ENCODE assay signal across 2 cellular contexts in the genomic region with DNA sequence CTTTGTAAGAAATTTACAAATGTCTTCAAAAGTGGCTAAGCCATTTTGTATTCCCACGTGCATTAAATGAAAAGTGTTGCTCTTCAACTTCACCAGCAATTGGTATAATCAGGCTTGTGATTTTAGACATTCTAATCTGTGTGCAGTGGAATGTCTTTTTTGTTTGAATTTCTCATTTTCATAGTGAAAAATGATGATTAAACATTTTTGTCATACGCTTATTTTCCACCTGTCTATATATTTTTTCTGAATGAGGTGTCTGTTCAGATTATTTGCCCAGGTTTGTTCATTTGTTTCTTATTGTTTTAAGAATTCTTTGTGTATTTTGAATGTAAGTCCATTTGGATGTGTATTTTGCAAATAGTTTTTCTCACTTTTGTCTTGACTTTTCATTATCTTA.
TF ChIP-seq lines count a peak whose summit lies in the region.

No MANE protein-coding gene starts in this region.

TF ChIP-seq in HepG2, 621 proteins besides CTCF, POLR2A, EP300 and RAD21:
- TF ChIP-seq MAFK (conservative IDR thresholded peaks at IDR 0.05 in 1 of 2, IDR thresholded peaks at IDR 0.05 in 1 of 2; ENCODE audit: low read length in 2 of 2) = peak; percentile 39 to 71; a peak in 3 of 4 replicates
- no peak for TF ChIP-seq NFYC (CRISPR knock-in tag; IDR thresholded peaks at IDR 0.05)
- peak; percentile 56; the same call in 1 of the 2 replicates for TF ChIP-seq MAFF (IDR thresholded peaks at IDR 0.05; ENCODE audit: low read depth, low read length)
- TF ChIP-seq, protein P1, sequence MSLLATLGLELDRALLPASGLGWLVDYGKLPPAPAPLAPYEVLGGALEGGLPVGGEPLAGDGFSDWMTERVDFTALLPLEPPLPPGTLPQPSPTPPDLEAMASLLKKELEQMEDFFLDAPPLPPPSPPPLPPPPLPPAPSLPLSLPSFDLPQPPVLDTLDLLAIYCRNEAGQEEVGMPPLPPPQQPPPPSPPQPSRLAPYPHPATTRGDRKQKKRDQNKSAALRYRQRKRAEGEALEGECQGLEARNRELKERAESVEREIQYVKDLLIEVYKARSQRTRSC (CRISPR knock-in tag; IDR thresholded peaks at IDR 0.05; ENCODE audit: low read depth) = no peak
- TF ChIP-seq, protein P2, sequence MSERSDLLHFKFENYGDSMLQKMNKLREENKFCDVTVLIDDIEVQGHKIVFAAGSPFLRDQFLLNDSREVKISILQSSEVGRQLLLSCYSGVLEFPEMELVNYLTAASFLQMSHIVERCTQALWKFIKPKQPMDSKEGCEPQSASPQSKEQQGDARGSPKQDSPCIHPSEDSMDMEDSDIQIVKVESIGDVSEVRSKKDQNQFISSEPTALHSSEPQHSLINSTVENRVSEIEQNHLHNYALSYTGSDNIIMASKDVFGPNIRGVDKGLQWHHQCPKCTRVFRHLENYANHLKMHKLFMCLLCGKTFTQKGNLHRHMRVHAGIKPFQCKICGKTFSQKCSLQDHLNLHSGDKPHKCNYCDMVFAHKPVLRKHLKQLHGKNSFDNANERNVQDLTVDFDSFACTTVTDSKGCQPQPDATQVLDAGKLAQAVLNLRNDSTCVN (CRISPR knock-in tag; IDR thresholded peaks at IDR 0.05; ENCODE audit: borderline replicate concordance) = no peak
- no peak for TF ChIP-seq RFX3 (CRISPR knock-in tag; IDR thresholded peaks at IDR 0.05)
- no peak for TF ChIP-seq NFYB (CRISPR knock-in tag; IDR thresholded peaks at IDR 0.05)
- TF ChIP-seq, protein P3, sequence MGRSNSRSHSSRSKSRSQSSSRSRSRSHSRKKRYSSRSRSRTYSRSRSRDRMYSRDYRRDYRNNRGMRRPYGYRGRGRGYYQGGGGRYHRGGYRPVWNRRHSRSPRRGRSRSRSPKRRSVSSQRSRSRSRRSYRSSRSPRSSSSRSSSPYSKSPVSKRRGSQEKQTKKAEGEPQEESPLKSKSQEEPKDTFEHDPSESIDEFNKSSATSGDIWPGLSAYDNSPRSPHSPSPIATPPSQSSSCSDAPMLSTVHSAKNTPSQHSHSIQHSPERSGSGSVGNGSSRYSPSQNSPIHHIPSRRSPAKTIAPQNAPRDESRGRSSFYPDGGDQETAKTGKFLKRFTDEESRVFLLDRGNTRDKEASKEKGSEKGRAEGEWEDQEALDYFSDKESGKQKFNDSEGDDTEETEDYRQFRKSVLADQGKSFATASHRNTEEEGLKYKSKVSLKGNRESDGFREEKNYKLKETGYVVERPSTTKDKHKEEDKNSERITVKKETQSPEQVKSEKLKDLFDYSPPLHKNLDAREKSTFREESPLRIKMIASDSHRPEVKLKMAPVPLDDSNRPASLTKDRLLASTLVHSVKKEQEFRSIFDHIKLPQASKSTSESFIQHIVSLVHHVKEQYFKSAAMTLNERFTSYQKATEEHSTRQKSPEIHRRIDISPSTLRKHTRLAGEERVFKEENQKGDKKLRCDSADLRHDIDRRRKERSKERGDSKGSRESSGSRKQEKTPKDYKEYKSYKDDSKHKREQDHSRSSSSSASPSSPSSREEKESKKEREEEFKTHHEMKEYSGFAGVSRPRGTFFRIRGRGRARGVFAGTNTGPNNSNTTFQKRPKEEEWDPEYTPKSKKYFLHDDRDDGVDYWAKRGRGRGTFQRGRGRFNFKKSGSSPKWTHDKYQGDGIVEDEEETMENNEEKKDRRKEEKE (IDR thresholded peaks at IDR 0.05) = no peak
- TF ChIP-seq, protein P4, sequence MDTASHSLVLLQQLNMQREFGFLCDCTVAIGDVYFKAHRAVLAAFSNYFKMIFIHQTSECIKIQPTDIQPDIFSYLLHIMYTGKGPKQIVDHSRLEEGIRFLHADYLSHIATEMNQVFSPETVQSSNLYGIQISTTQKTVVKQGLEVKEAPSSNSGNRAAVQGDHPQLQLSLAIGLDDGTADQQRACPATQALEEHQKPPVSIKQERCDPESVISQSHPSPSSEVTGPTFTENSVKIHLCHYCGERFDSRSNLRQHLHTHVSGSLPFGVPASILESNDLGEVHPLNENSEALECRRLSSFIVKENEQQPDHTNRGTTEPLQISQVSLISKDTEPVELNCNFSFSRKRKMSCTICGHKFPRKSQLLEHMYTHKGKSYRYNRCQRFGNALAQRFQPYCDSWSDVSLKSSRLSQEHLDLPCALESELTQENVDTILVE (CRISPR knock-in tag; IDR thresholded peaks at IDR 0.05) = no peak
- TF ChIP-seq, protein P5, sequence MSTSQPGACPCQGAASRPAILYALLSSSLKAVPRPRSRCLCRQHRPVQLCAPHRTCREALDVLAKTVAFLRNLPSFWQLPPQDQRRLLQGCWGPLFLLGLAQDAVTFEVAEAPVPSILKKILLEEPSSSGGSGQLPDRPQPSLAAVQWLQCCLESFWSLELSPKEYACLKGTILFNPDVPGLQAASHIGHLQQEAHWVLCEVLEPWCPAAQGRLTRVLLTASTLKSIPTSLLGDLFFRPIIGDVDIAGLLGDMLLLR (CRISPR knock-in tag; IDR thresholded peaks at IDR 0.05) = no peak

TF ChIP-seq in IMR-90, 13 proteins besides CTCF, POLR2A, EP300 and RAD21:
- TF ChIP-seq, protein P6, sequence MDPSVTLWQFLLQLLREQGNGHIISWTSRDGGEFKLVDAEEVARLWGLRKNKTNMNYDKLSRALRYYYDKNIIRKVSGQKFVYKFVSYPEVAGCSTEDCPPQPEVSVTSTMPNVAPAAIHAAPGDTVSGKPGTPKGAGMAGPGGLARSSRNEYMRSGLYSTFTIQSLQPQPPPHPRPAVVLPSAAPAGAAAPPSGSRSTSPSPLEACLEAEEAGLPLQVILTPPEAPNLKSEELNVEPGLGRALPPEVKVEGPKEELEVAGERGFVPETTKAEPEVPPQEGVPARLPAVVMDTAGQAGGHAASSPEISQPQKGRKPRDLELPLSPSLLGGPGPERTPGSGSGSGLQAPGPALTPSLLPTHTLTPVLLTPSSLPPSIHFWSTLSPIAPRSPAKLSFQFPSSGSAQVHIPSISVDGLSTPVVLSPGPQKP (IDR thresholded peaks at IDR 0.05; ENCODE audit: borderline replicate concordance, low read depth, low read length) = no peak
- TF ChIP-seq, protein P7, sequence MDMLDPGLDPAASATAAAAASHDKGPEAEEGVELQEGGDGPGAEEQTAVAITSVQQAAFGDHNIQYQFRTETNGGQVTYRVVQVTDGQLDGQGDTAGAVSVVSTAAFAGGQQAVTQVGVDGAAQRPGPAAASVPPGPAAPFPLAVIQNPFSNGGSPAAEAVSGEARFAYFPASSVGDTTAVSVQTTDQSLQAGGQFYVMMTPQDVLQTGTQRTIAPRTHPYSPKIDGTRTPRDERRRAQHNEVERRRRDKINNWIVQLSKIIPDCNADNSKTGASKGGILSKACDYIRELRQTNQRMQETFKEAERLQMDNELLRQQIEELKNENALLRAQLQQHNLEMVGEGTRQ (IDR thresholded peaks at IDR 0.05; ENCODE audit: low read depth, low read length) = no peak
- TF ChIP-seq BHLHE40 (IDR thresholded peaks at IDR 0.05; ENCODE audit: low read depth, low read length) (no peak), MAFK (IDR thresholded peaks at IDR 0.05; ENCODE audit: low read depth, low read length) (peak; percentile 49; the same call in 1 of the 2 replicates)
